Comparison of ENCODE assay signal across 1 cellular context in genomic region chrX:130339408-130340222, GRCh38.
TF ChIP-seq lines count a peak whose summit lies in the region.

A gene with protein sequence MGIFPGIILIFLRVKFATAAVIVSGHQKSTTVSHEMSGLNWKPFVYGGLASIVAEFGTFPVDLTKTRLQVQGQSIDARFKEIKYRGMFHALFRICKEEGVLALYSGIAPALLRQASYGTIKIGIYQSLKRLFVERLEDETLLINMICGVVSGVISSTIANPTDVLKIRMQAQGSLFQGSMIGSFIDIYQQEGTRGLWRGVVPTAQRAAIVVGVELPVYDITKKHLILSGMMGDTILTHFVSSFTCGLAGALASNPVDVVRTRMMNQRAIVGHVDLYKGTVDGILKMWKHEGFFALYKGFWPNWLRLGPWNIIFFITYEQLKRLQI (plus strand): TSS chrX:130339919. CDS start chrX:130340279, 360 bp downstream.

TF ChIP-seq in HEK293, 187 proteins besides CTCF, POLR2A, EP300 and RAD21 (continued from another document and continues in another):
- TF ChIP-seq PRDM6 (tag by site-specific recombination; IDR thresholded peaks at IDR 0.05) (no peak), KLF7 (tag by site-specific recombination; IDR thresholded peaks at IDR 0.05; ENCODE audit: borderline replicate concordance) (peak; percentile 33; the same call in 1 of the 2 replicates), HOXC10 (CRISPR knock-in tag; IDR thresholded peaks at IDR 0.05) (no peak), ZNF585B (tag by site-specific recombination; IDR thresholded peaks at IDR 0.05) (no peak), ZEB2 (tag by site-specific recombination; IDR thresholded peaks at IDR 0.05) (peak; percentile 43; the same call in 1 of the 2 replicates), ZNF791 (tag by site-specific recombination; IDR thresholded peaks at IDR 0.05) (no peak), ZSCAN18 (tag by site-specific recombination; IDR thresholded peaks at IDR 0.05) (no peak), ZNF138 (tag by site-specific recombination; IDR thresholded peaks at IDR 0.05; ENCODE audit: borderline replicate concordance) (0 out of 2 replicates have a peak, but pooled peaks have one; percentile 16), ZNF169 (tag by site-specific recombination; IDR thresholded peaks at IDR 0.05) (no peak), ZNF223 (tag by site-specific recombination; IDR thresholded peaks at IDR 0.05) (no peak), AEBP2 (tag by site-specific recombination; IDR thresholded peaks at IDR 0.05; ENCODE audit: borderline replicate concordance) (no peak), ZNF514 (tag by site-specific recombination; IDR thresholded peaks at IDR 0.05) (no peak), ZNF626 (tag by site-specific recombination; IDR thresholded peaks at IDR 0.05) (no peak), GLIS2 (tag by site-specific recombination; IDR thresholded peaks at IDR 0.05) (peak; percentile 62), ZIC2 (tag by site-specific recombination; IDR thresholded peaks at IDR 0.05) (no peak; the same call in 1 of the 2 replicates), ZNF324 (tag by site-specific recombination; IDR thresholded peaks at IDR 0.05) (0 out of 2 replicates have a peak, but pooled peaks have one; percentile 25), EGR2 (tag by site-specific recombination; IDR thresholded peaks at IDR 0.05; ENCODE audit: low read depth) (peak; percentile 76), KLF10 (tag by site-specific recombination; IDR thresholded peaks at IDR 0.05) (no peak), ZNF747 (tag by site-specific recombination; IDR thresholded peaks at IDR 0.05) (no peak), ZNF140 (tag by site-specific recombination; IDR thresholded peaks at IDR 0.05) (no peak), ZNF544 (tag by site-specific recombination; IDR thresholded peaks at IDR 0.05) (no peak), ZNF629 (tag by site-specific recombination; IDR thresholded peaks at IDR 0.05) (0 out of 2 replicates have a peak, but pooled peaks have one; percentile 40), ZNF596 (tag by site-specific recombination; IDR thresholded peaks at IDR 0.05) (no peak), HOXA7 (CRISPR knock-in tag; IDR thresholded peaks at IDR 0.05; ENCODE audit: borderline replicate concordance) (no peak), ZBTB7A (tag by site-specific recombination; IDR thresholded peaks at IDR 0.05; ENCODE audit: low read depth) (no peak), ZBTB48 (tag by site-specific recombination; IDR thresholded peaks at IDR 0.05) (no peak), ZNF394 (tag by site-specific recombination; IDR thresholded peaks at IDR 0.05; ENCODE audit: borderline replicate concordance) (no peak), ZNF707 (tag by site-specific recombination; IDR thresholded peaks at IDR 0.05) (no peak), ZNF426 (tag by site-specific recombination; IDR thresholded peaks at IDR 0.05) (no peak), ZNF785 (tag by site-specific recombination; IDR thresholded peaks at IDR 0.05) (no peak), ZNF202 (tag by site-specific recombination; IDR thresholded peaks at IDR 0.05; ENCODE audit: borderline replicate concordance) (no peak), ZBTB6 (tag by site-specific recombination; IDR thresholded peaks at IDR 0.05) (no peak), ZNF404 (tag by site-specific recombination; IDR thresholded peaks at IDR 0.05) (no peak), ZNF114 (tag by site-specific recombination; IDR thresholded peaks at IDR 0.05) (no peak)
- TF ChIP-seq, protein P1, sequence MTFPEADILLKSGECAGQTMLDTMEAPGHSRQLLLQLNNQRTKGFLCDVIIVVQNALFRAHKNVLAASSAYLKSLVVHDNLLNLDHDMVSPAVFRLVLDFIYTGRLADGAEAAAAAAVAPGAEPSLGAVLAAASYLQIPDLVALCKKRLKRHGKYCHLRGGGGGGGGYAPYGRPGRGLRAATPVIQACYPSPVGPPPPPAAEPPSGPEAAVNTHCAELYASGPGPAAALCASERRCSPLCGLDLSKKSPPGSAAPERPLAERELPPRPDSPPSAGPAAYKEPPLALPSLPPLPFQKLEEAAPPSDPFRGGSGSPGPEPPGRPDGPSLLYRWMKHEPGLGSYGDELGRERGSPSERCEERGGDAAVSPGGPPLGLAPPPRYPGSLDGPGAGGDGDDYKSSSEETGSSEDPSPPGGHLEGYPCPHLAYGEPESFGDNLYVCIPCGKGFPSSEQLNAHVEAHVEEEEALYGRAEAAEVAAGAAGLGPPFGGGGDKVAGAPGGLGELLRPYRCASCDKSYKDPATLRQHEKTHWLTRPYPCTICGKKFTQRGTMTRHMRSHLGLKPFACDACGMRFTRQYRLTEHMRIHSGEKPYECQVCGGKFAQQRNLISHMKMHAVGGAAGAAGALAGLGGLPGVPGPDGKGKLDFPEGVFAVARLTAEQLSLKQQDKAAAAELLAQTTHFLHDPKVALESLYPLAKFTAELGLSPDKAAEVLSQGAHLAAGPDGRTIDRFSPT (tag by site-specific recombination; IDR thresholded peaks at IDR 0.05): no peak
- TF ChIP-seq, protein P2, sequence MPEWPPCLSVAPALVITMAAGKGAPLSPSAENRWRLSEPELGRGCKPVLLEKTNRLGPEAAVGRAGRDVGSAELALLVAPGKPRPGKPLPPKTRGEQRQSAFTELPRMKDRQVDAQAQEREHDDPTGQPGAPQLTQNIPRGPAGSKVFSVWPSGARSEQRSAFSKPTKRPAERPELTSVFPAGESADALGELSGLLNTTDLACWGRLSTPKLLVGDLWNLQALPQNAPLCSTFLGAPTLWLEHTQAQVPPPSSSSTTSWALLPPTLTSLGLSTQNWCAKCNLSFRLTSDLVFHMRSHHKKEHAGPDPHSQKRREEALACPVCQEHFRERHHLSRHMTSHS (tag by site-specific recombination; IDR thresholded peaks at IDR 0.05): no peak
- TF ChIP-seq, protein P3, sequence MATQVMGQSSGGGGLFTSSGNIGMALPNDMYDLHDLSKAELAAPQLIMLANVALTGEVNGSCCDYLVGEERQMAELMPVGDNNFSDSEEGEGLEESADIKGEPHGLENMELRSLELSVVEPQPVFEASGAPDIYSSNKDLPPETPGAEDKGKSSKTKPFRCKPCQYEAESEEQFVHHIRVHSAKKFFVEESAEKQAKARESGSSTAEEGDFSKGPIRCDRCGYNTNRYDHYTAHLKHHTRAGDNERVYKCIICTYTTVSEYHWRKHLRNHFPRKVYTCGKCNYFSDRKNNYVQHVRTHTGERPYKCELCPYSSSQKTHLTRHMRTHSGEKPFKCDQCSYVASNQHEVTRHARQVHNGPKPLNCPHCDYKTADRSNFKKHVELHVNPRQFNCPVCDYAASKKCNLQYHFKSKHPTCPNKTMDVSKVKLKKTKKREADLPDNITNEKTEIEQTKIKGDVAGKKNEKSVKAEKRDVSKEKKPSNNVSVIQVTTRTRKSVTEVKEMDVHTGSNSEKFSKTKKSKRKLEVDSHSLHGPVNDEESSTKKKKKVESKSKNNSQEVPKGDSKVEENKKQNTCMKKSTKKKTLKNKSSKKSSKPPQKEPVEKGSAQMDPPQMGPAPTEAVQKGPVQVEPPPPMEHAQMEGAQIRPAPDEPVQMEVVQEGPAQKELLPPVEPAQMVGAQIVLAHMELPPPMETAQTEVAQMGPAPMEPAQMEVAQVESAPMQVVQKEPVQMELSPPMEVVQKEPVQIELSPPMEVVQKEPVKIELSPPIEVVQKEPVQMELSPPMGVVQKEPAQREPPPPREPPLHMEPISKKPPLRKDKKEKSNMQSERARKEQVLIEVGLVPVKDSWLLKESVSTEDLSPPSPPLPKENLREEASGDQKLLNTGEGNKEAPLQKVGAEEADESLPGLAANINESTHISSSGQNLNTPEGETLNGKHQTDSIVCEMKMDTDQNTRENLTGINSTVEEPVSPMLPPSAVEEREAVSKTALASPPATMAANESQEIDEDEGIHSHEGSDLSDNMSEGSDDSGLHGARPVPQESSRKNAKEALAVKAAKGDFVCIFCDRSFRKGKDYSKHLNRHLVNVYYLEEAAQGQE (tag by site-specific recombination; IDR thresholded peaks at IDR 0.05): no peak
- TF ChIP-seq, protein P4, sequence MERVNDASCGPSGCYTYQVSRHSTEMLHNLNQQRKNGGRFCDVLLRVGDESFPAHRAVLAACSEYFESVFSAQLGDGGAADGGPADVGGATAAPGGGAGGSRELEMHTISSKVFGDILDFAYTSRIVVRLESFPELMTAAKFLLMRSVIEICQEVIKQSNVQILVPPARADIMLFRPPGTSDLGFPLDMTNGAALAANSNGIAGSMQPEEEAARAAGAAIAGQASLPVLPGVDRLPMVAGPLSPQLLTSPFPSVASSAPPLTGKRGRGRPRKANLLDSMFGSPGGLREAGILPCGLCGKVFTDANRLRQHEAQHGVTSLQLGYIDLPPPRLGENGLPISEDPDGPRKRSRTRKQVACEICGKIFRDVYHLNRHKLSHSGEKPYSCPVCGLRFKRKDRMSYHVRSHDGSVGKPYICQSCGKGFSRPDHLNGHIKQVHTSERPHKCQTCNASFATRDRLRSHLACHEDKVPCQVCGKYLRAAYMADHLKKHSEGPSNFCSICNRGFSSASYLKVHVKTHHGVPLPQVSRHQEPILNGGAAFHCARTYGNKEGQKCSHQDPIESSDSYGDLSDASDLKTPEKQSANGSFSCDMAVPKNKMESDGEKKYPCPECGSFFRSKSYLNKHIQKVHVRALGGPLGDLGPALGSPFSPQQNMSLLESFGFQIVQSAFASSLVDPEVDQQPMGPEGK (tag by site-specific recombination; IDR thresholded peaks at IDR 0.05): peak; percentile 39; the same call in 1 of the 2 replicates
- TF ChIP-seq, protein P5, sequence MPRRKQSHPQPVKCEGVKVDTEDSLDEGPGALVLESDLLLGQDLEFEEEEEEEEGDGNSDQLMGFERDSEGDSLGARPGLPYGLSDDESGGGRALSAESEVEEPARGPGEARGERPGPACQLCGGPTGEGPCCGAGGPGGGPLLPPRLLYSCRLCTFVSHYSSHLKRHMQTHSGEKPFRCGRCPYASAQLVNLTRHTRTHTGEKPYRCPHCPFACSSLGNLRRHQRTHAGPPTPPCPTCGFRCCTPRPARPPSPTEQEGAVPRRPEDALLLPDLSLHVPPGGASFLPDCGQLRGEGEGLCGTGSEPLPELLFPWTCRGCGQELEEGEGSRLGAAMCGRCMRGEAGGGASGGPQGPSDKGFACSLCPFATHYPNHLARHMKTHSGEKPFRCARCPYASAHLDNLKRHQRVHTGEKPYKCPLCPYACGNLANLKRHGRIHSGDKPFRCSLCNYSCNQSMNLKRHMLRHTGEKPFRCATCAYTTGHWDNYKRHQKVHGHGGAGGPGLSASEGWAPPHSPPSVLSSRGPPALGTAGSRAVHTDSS (tag by site-specific recombination; IDR thresholded peaks at IDR 0.05): no peak
